21 cellular contexts compared by ENCODE assay signal in the genomic region with DNA sequence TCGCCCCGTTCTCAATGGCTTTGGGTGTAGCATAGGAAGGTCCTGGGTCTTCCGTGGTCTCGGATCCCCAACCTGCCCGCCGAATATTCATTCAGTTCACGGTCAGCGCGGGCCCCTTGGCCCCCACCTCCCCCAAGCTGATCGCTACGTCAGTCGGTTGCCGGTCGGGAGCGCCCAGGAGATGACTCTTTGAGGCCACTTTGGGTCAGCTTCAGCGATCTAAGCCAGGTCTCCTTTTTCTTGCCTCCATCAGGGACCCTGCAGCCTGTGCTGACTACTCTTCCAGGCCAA. TPM values are rescaled to one million over a fixed set of nuclear protein-coding genes. Genes with fewer than 3 reads are reported as not detected.
DNase-seq lines count a peak whose midpoint lies in the region; ATAC-seq and TF ChIP-seq lines count a peak whose summit lies in the region.
"Had no signal": no experiment of that assay in that cellular context is flagged by ENCODE, and none has a peak within 500 bp of the region (broad histone marks: within the 10 kb centered on the region; RNA-seq: fewer than 3 reads in every experiment).

No MANE protein-coding gene starts in this region.

- H3K9ac ChIP-seq in neuronal stem cell (ENCODE audit: low read depth, low read length, poor library complexity) = no peak overlapping the region

- 7% methylated on average over 16 of the region's 16 CpGs for WGBS in hepatocyte (ENCODE audit: low lambda C conversion rate, missing lambda C conversion rate)
- WGBS in neuronal stem cell (ENCODE audit: extremely low coverage in 2 of 2, insufficient read length in 2 of 2, insufficient replicate concordance in 1 of 2), 2 donors = no CpG with 5 or more reads among the region's 16 CpGs
- WGBS in heart left ventricle, 4 donors = 16 to 37% (median 35%) methylated on average over 15 to 16 of the region's 16 CpGs

- no peak overlapping the region for H4K8ac ChIP-seq in neuronal stem cell (ENCODE audit: low read depth, low read length)

- H3K9me2 ChIP-seq in GM23338 (ENCODE audit: insufficient read depth) (no peaks in the 10 kb centered on the region), hepatocyte (replicated peaks; ENCODE audit: insufficient read depth) (no peaks in the 10 kb centered on the region)

- H3K14ac ChIP-seq in neuronal stem cell (ENCODE audit: low read length) = no peak overlapping the region

- H3K4me2 ChIP-seq in GM23338 = peak overlapping the region; percentile 60
- no peak overlapping the region for H3K4me2 ChIP-seq in hepatocyte
- no peak overlapping the region for H3K4me2 ChIP-seq in neuronal stem cell (ENCODE audit: insufficient read depth, low read length, poor library complexity, severe bottlenecking)

- H3K9me3 ChIP-seq in hepatocyte (ENCODE audit: low read depth) (no peaks in the 10 kb centered on the region), neuronal stem cell (replicated peaks in 1 of 2; ENCODE audit: control insufficient read depth in 2 of 2, insufficient read depth in 1 of 2, low read depth in 1 of 2, low read length in 2 of 2) (peaks cover 7 to 9% of the 10 kb centered on the region in 2 donors), heart left ventricle (no peaks in the 10 kb centered on the region)
- H3K9me3 ChIP-seq: BE2C, HAP-1 had no signal

- H3K18ac ChIP-seq in neuronal stem cell (ENCODE audit: low read length) = no peak overlapping the region

- no peak overlapping the region for H2BK12ac ChIP-seq in neuronal stem cell (ENCODE audit: low read length)

- H3K4me3 ChIP-seq in GM23338 (peak overlapping the region; percentile 39), hepatocyte (no peak overlapping the region), neuronal stem cell (ENCODE audit: low read length in 2 of 2) (no peak overlapping the region), heart left ventricle (no peak overlapping the region)
- H3K4me3 ChIP-seq: HAP-1, SJSA1 had no signal

- H2BK120ac ChIP-seq in neuronal stem cell (ENCODE audit: low read depth, low read length) = no peak overlapping the region

- H3K27me3 ChIP-seq in GM23338 (ENCODE audit: insufficient read depth) = peaks cover 100% of the 10 kb centered on the region
- H3K27me3 ChIP-seq in hepatocyte = peaks cover 100% of the 10 kb centered on the region
- H3K27me3 ChIP-seq in neuronal stem cell (ENCODE audit: control insufficient read depth in 3 of 3, insufficient read depth in 3 of 3, low read depth in 1 of 3, low read length in 3 of 3) = peaks cover 78 to 100% (median 100%) of the 10 kb centered on the region in 3 experiments
- peaks cover 47 to 100% (median 86%) of the 10 kb centered on the region in 9 donors for H3K27me3 ChIP-seq in heart left ventricle
- H3K27me3 ChIP-seq: SJSA1 had no signal

- peaks cover 40% of the 10 kb centered on the region for H4K20me1 ChIP-seq in GM23338 (replicated peaks; ENCODE audit: insufficient read depth)
- no peaks in the 10 kb centered on the region for H4K20me1 ChIP-seq in hepatocyte (ENCODE audit: insufficient read depth, poor library complexity, severe bottlenecking)

- H3F3A ChIP-seq in GM23338 (replicated peaks; ENCODE audit: low read depth) = peaks cover 6% of the 10 kb centered on the region; the same call in 1 of the 2 replicates

- peaks cover 60% of the 10 kb centered on the region for H3K4me1 Mint-ChIP-seq in GM23338
- peaks cover 56% of the 10 kb centered on the region for H3K4me1 Mint-ChIP-seq in dendritic cell treated with granulocyte-macrophage colony-stimulating factor and Interleukin-4, amounts not matched to agents 40 ng/mL and 50 ng/mL, for 4 days (ENCODE audit: low read depth)
- H3K4me1 Mint-ChIP-seq in naive B cell = peaks cover 45 to 59% (median 49%) of the 10 kb centered on the region in 3 donors

- TF ChIP-seq POLR2A in heart left ventricle (IDR thresholded peaks at IDR 0.05) = no peak

- H2BK15ac ChIP-seq in neuronal stem cell (ENCODE audit: low read length) = no peak overlapping the region

- H3K79me2 ChIP-seq in GM23338 (replicated peaks; ENCODE audit: insufficient read depth) = no peaks in the 10 kb centered on the region
- H3K79me2 ChIP-seq in hepatocyte = no peaks in the 10 kb centered on the region

- H2BK5ac ChIP-seq in neuronal stem cell (ENCODE audit: low read length) = no peak overlapping the region

- H3K36me3 ChIP-seq in GM23338 (ENCODE audit: insufficient read depth) = no peaks in the 10 kb centered on the region; the same call in 1 of the 2 replicates
- no peaks in the 10 kb centered on the region for H3K36me3 ChIP-seq in hepatocyte (replicated peaks; ENCODE audit: insufficient read depth, low read depth)
- no peaks in the 10 kb centered on the region for H3K36me3 ChIP-seq in neuronal stem cell (replicated peaks in 1 of 2; ENCODE audit: control insufficient read depth in 2 of 2, insufficient read depth in 2 of 2, low read length in 2 of 2)
- no peaks in the 10 kb centered on the region for H3K36me3 ChIP-seq in heart left ventricle
- H3K36me3 ChIP-seq: BE2C, HAP-1, SJSA1 had no signal

- H3K27ac ChIP-seq in GM23338 (ENCODE audit: low read depth) = no peak overlapping the region
- no peak overlapping the region for H3K27ac ChIP-seq in hepatocyte
- no peak overlapping the region for H3K27ac ChIP-seq in neuronal stem cell (replicated peaks; ENCODE audit: low read length)
- no peak overlapping the region for H3K27ac ChIP-seq in heart left ventricle
- H3K27ac ChIP-seq: SJSA1 had no signal

- ATAC-seq in GM23338 (no peak), naive B cell (ENCODE audit: low read depth in 2 of 2) (no peak), heart left ventricle (no peak)

- H3K27ac Mint-ChIP-seq in GM23338 (no peak overlapping the region), naive B cell (peak overlapping the region in 2 of 6 donors; percentile 7 to 61)
- peak overlapping the region; percentile 61 for H3K27ac Mint-ChIP-seq in dendritic cell treated with granulocyte-macrophage colony-stimulating factor and Interleukin-4, amounts not matched to agents 40 ng/mL and 50 ng/mL, for 4 days
- H3K27ac Mint-ChIP-seq: HFFc6 had no signal

- no peak overlapping the region for H3K23ac ChIP-seq in neuronal stem cell (ENCODE audit: low read depth, low read length, poor library complexity)

- H3K27me3 Mint-ChIP-seq in GM23338 (ENCODE audit: insufficient read depth, low read depth, poor library complexity) (peaks cover 100% of the 10 kb centered on the region), naive B cell (peaks cover 71 to 93% (median 74%) of the 10 kb centered on the region in 3 donors)
- peaks cover 89% of the 10 kb centered on the region for H3K27me3 Mint-ChIP-seq in dendritic cell treated with granulocyte-macrophage colony-stimulating factor and Interleukin-4, amounts not matched to agents 40 ng/mL and 50 ng/mL, for 4 days

- H3K9me3 Mint-ChIP-seq in GM23338 (peaks cover 14% of the 10 kb centered on the region), naive B cell (peaks cover 0 to 4% (median 0%) of the 10 kb centered on the region in 7 donors)
- no peaks in the 10 kb centered on the region for H3K9me3 Mint-ChIP-seq in dendritic cell treated with granulocyte-macrophage colony-stimulating factor and Interleukin-4, amounts not matched to agents 40 ng/mL and 50 ng/mL, for 4 days

- H4K91ac ChIP-seq in neuronal stem cell (ENCODE audit: low read depth, low read length, poor library complexity) = no peak overlapping the region

- H3K79me1 ChIP-seq in neuronal stem cell (ENCODE audit: low read depth, low read length) = no peaks in the 10 kb centered on the region

- DNase-seq in GM23338 (ENCODE audit: low spot score) = no peak
- no peak for DNase-seq in naive B cell
- DNase-seq in NCI-H2029 treated with DMSO at 0.1 percent for 48 hours (lab: John Stamatoyannopoulos, UW) = no peak
- DNase-seq in hepatocyte (ENCODE audit: low spot score) = no peak
- DNase-seq in neuronal stem cell (ENCODE audit: low spot score) = no peak
- no peak for DNase-seq in heart left ventricle
- DNase-seq: BE2C, Calu3, DMS79 treated with DMSO at 0.1 percent for 48 hours, GF-D8, HFFc6, KBM-7, NCI-H2081, NCI-H2227 treated with DMSO at 0.1 percent for 48 hours, NCI-H510A, NCI-H69, Right ventricle myocardium superior, RPMI8226 had no signal

- H2AFZ ChIP-seq in GM23338 (0 out of 2 replicates have a peak overlapping the region, but pooled peaks have one; percentile 38), hepatocyte (no peak overlapping the region), neuronal stem cell (ENCODE audit: low read length) (no peak overlapping the region)

- H3K4me1 ChIP-seq in GM23338 (ENCODE audit: insufficient read depth) (peaks cover 47% of the 10 kb centered on the region), hepatocyte (ENCODE audit: insufficient read depth) (peaks cover 17% of the 10 kb centered on the region), neuronal stem cell (ENCODE audit: control insufficient read depth in 2 of 2, insufficient read depth in 1 of 2, low read depth in 1 of 2, low read length in 2 of 2) (peaks cover 0 to 8% of the 10 kb centered on the region in 2 donors), heart left ventricle (peaks cover 0 to 44% (median 7%) of the 10 kb centered on the region in 12 donors)
- H3K4me1 ChIP-seq: BE2C, HAP-1, SJSA1 had no signal

- peak overlapping the region; percentile 36; the same call in 2 of the 3 replicates for H3K4me3 Mint-ChIP-seq in GM23338
- no peak overlapping the region for H3K4me3 Mint-ChIP-seq in dendritic cell treated with granulocyte-macrophage colony-stimulating factor and Interleukin-4, amounts not matched to agents 40 ng/mL and 50 ng/mL, for 4 days
- peak overlapping the region in 5 of 8 donors; percentile 14 to 76 (median 54) for H3K4me3 Mint-ChIP-seq in naive B cell
- H3K4me3 Mint-ChIP-seq: HFFc6 had no signal

- peaks cover 3% of the 10 kb centered on the region; the same call in 1 of the 3 replicates for H3K36me3 Mint-ChIP-seq in GM23338 (ENCODE audit: low read depth)
- H3K36me3 Mint-ChIP-seq in dendritic cell treated with granulocyte-macrophage colony-stimulating factor and Interleukin-4, amounts not matched to agents 40 ng/mL and 50 ng/mL, for 4 days (ENCODE audit: low read depth) = no peaks in the 10 kb centered on the region
- peaks cover 0 to 6% of the 10 kb centered on the region in 2 donors for H3K36me3 Mint-ChIP-seq in naive B cell

- TF ChIP-seq CTCF in GM23338 (conservative IDR thresholded peaks at IDR 0.05; ENCODE audit: low read depth in 2 of 2) (no peak), hepatocyte (IDR thresholded peaks at IDR 0.05; ENCODE audit: poor library complexity) (no peak), heart left ventricle (IDR thresholded peaks at IDR 0.05) (no peak)

- intact Hi-C loops in dendritic cell treated with granulocyte-macrophage colony-stimulating factor and Interleukin-4, amounts not matched to agents 40 ng/mL and 50 ng/mL, for 4 days (cut with micrococcal nuclease) = no loop called here
- intact Hi-C loops in heart left ventricle (cut with DNase I) = no loop called here

- H2AK5ac ChIP-seq in neuronal stem cell (ENCODE audit: low read depth, low read length) = no peak overlapping the region

- no peak overlapping the region for H3K4ac ChIP-seq in neuronal stem cell (ENCODE audit: low read length)

RNA-seq across cellular contexts. Expression of a gene that starts 12.8 kb away (rescaled TPM):
- 0.07 TPM in 1 of 2 replicates, not detected in the other for total RNA-seq in GM23338 (2014; rRNA removed; shearing (Covaris generic))
- polyA plus RNA-seq in GM23338 (2016; fragmentation: Nextera tagmentation; extraction: Ambion mirVana) = not detected in 2 replicates
- polyA plus RNA-seq in naive B cell (ENCODE audit: low read depth in 6 of 6) = 1 to 10 TPM in 4 of 6 donors, under 1 TPM in 1, not detected in 1; 0.92 to 3.5 (median 2.7) TPM
- total RNA-seq in hepatocyte = 1.2 and 1.4 TPM in 2 replicates
- 5.9 and 6.1 TPM in 2 replicates for polyA plus RNA-seq in hepatocyte
- 0.06 TPM for polyA plus RNA-seq in neuronal stem cell (2013, experiment 1 of 2)
- polyA plus RNA-seq in neuronal stem cell (2013, experiment 2 of 2) = 0.06 TPM
- total RNA-seq in heart left ventricle = 10 to 100 TPM in 3 of 9 donors, 1 to 10 TPM in 6; 3.3 to 14.8 (median 6.7) TPM
- polyA plus RNA-seq in heart left ventricle = 1 to 10 TPM; 3.7 to 7.6 TPM
